Comparison of ENCODE assay signal across 25 cellular contexts in genomic region chr4:42123071-42123644, GRCh38. TPM values are rescaled to one million over a fixed set of nuclear protein-coding genes. Genes with fewer than 3 reads are reported as not detected.
"Had no signal": no experiment of that assay in that cellular context is flagged by ENCODE, and none has a peak within 500 bp of the region (broad histone marks: within the 10 kb centered on the region; RNA-seq: fewer than 3 reads in every experiment).

No MANE protein-coding gene starts in this region.

- H3K9me3 Mint-ChIP-seq: activated CD4-positive, alpha-beta memory T cell treated with anti-CD3 and anti-CD28 coated beads, Interleukin-2, amount 10 ng/mL, durations not matched to agents 7 days and 5 days; activated naive CD4-positive, alpha-beta T cell treated with anti-CD3 and anti-CD28 coated beads for 36 hours; activated T-helper 17 cell treated with anti-CD3 and anti-CD28 coated beads, Interleukin-2, amount 50 U/mL, for 72 hours; brain; central memory CD8-positive, alpha-beta T cell; T-cell had no signal

- H3K36me3 ChIP-seq: WERI-Rb-1 had no signal

- ATAC-seq: activated CD4-positive, alpha-beta T cell treated with anti-CD3 and anti-CD28 coated beads for 36 hours; activated T-helper 17 cell treated with anti-CD3 and anti-CD28 coated beads, Interleukin-2, amount 50 U/mL, for 72 hours; T-cell had no signal

- H3K4me1 Mint-ChIP-seq: activated CD4-positive, alpha-beta memory T cell treated with anti-CD3 and anti-CD28 coated beads, Interleukin-2, amount 10 ng/mL, durations not matched to agents 7 days and 5 days; activated CD4-positive, alpha-beta T cell treated with anti-CD3 and anti-CD28 coated beads for 36 hours; activated T-helper 17 cell treated with anti-CD3 and anti-CD28 coated beads, Interleukin-2, amount 50 U/mL, for 72 hours; brain; central memory CD8-positive, alpha-beta T cell had no signal

- H3K36me3 Mint-ChIP-seq: activated naive CD8-positive, alpha-beta T cell; T-cell had no signal

- H3K4me3 Mint-ChIP-seq: activated CD4-positive, alpha-beta memory T cell treated with anti-CD3 and anti-CD28 coated beads, Interleukin-2, amount 10 ng/mL, durations not matched to agents 7 days and 5 days; activated CD4-positive, alpha-beta T cell treated with anti-CD3 and anti-CD28 coated beads for 36 hours; activated naive CD4-positive, alpha-beta T cell treated with anti-CD3 and anti-CD28 coated beads for 36 hours; activated naive CD8-positive, alpha-beta T cell; activated T-helper 17 cell treated with anti-CD3 and anti-CD28 coated beads, Interleukin-2, amount 50 U/mL, for 72 hours; brain; central memory CD8-positive, alpha-beta T cell; T-cell had no signal

- DNase-seq: activated CD4-positive, alpha-beta memory T cell treated with anti-CD3 and anti-CD28 coated beads, Interleukin-2, amount 10 ng/mL, durations not matched to agents 7 days and 5 days; activated CD4-positive, alpha-beta T cell treated with anti-CD3 and anti-CD28 coated beads for 36 hours; activated CD4-positive, alpha-beta T cell treated with anti-CD3 and anti-CD28 coated beads, Interleukin-2, amount 50 U/mL, for 1 hour; activated gamma-delta T cell; activated naive CD4-positive, alpha-beta T cell treated with anti-CD3 and anti-CD28 coated beads for 36 hours; activated T-cell treated with anti-CD3 and anti-CD28 coated beads for 4 hours; activated T-cell treated with anti-CD3 and anti-CD28 coated beads, Interleukin-2, amount 50 U/mL, for 48 hours; amygdala; NCI-H1092; NCI-H1930; NCI-H2107; NCI-H2171 treated with DMSO at 0.1 percent for 48 hours; NCI-H226; NCI-H526; NK-92 treated with Interleukin-12 subunit alpha and Interleukin-12 subunit beta, amount 100 ng/mL, for 24 hours; SIG-M5; T-cell; T-helper 2 cell; WERI-Rb-1 had no signal

- H3K27ac Mint-ChIP-seq: activated CD4-positive, alpha-beta memory T cell treated with anti-CD3 and anti-CD28 coated beads, Interleukin-2, amount 10 ng/mL, durations not matched to agents 7 days and 5 days; activated CD4-positive, alpha-beta T cell treated with anti-CD3 and anti-CD28 coated beads for 36 hours; activated naive CD4-positive, alpha-beta T cell treated with anti-CD3 and anti-CD28 coated beads for 36 hours; activated naive CD8-positive, alpha-beta T cell; activated T-helper 17 cell treated with anti-CD3 and anti-CD28 coated beads, Interleukin-2, amount 50 U/mL, for 72 hours; brain; T-cell had no signal

- H3K27me3 Mint-ChIP-seq: activated CD4-positive, alpha-beta memory T cell treated with anti-CD3 and anti-CD28 coated beads, Interleukin-2, amount 10 ng/mL, durations not matched to agents 7 days and 5 days had no signal

- H3K27ac ChIP-seq: WERI-Rb-1 had no signal

RNA-seq across cellular contexts. Expression of gene BEND4, which starts 29.3 kb away (rescaled TPM):
- total RNA-seq: LHCN-M2, NCI-H460 had no signal
